8 cellular contexts compared by ENCODE assay signal in genomic region chr13:45615501-45616101, GRCh38. TPM values are rescaled to one million over a fixed set of nuclear protein-coding genes. Genes with fewer than 3 reads are reported as not detected.
A peak's percentile ranks its signal among the peaks of the same experiment; 100 is the strongest.
DNase-seq lines count a peak whose midpoint lies in the region; ATAC-seq and TF ChIP-seq lines count a peak whose summit lies in the region.

Gene ERICH6B, minus strand, starts transcription at chr13:45615739. Its CDS starts 18,734 bp downstream, at chr13:45597005.

- no peak within 1 kb of the TSS for H3K4me3 ChIP-seq in ovary

- no peak for TF ChIP-seq EP300 in ovary (IDR thresholded peaks at IDR 0.05)

- no peaks in the 10 kb centered on the region for H4K20me1 ChIP-seq in H9 (ENCODE audit: control insufficient read depth, insufficient read depth, insufficient read length)

- H2BK12ac ChIP-seq in H9 (ENCODE audit: insufficient read length, low read depth, low read length): no peak within 1 kb of the TSS

- ATAC-seq in HG03159 (IDR thresholded peaks at IDR 0.05; ENCODE audit: unreplicated experiment): no peak
- no peak for ATAC-seq in HG02840 (IDR thresholded peaks at IDR 0.05; ENCODE audit: low FRiP score, unreplicated experiment)

- no peak within 1 kb of the TSS for H3K4ac ChIP-seq in H9 (ENCODE audit: low read depth, low read length)

- H3K27ac ChIP-seq in H9 (ENCODE audit: insufficient read length, low read depth, low read length) (no peak within 1 kb of the TSS), ovary (no peak within 1 kb of the TSS)

- no peak within 1 kb of the TSS for H2BK15ac ChIP-seq in H9 (ENCODE audit: low read depth, low read length)

- no peaks in the 10 kb centered on the region for H3K36me3 Mint-ChIP-seq in H9 (ENCODE audit: insufficient read depth in 1 of 3, low read depth in 3 of 3)

- H3K23me2 ChIP-seq in H9 (ENCODE audit: insufficient read length, low read depth, low read length, poor library complexity, severe bottlenecking): peaks cover 6% of the 10 kb centered on the region

- intact Hi-C loops in ovary (cut with DNase I): no loop called here

- H3K4me3 Mint-ChIP-seq in H9: peak within 1 kb of the TSS; percentile 56 to 63

- TF ChIP-seq POLR2A in ovary (IDR thresholded peaks at IDR 0.05): no peak

- H3K14ac ChIP-seq in H9 (ENCODE audit: insufficient read depth, low read length): peak within 1 kb of the TSS; percentile 45; the same call in 1 of the 2 replicates

- H3K4me1 ChIP-seq in H9 (ENCODE audit: insufficient read depth, low read length) (no peaks in the 10 kb centered on the region), ovary (ENCODE audit: insufficient read depth) (peaks cover 2% of the 10 kb centered on the region)

- H3K56ac ChIP-seq in H9 (ENCODE audit: insufficient read length, low read depth, low read length): no peak within 1 kb of the TSS

- no CpG with 5 or more reads among the region's 27 CpGs for WGBS in H9 (ENCODE audit: extremely low coverage, insufficient read length, low lambda C conversion rate)
- 3 to 5% (median 4%) methylated on average over 27 of the region's 27 CpGs for WGBS in ovary, 3 donors

- H3K4me1 Mint-ChIP-seq in H9: peaks cover 30 to 33% of the 10 kb centered on the region in 2 experiments

- H3K4me2 ChIP-seq in H9 (ENCODE audit: insufficient read depth, insufficient read length, low read length): peak within 1 kb of the TSS; percentile 74

- no peaks in the 10 kb centered on the region for H3K79me1 ChIP-seq in H9 (ENCODE audit: insufficient read depth, low read depth, low read length, poor library complexity, severe bottlenecking)

- H4K8ac ChIP-seq in H9 (replicated peaks; ENCODE audit: insufficient read length, low read depth, low read length): no peak within 1 kb of the TSS

- H3K27ac Mint-ChIP-seq in H9: no peak within 1 kb of the TSS; a peak in 1 of 7 replicates

- H3K79me2 ChIP-seq in H9 (ENCODE audit: insufficient read depth, low read length): no peaks in the 10 kb centered on the region

- H3K27me3 ChIP-seq in H9 (ENCODE audit: insufficient read depth, low read length) (no peaks in the 10 kb centered on the region; the same call in 1 of the 2 replicates), ovary (no peaks in the 10 kb centered on the region)

- H3K18ac ChIP-seq in H9 (ENCODE audit: insufficient read length, low read depth, low read length): no peak within 1 kb of the TSS

- H3K23ac ChIP-seq in H9 (ENCODE audit: insufficient read length, low read depth, low read length): no peak within 1 kb of the TSS

- peak within 1 kb of the TSS; percentile 4 for H4K5ac ChIP-seq in H9 (ENCODE audit: insufficient read length, low read depth, low read length)

- no peak within 1 kb of the TSS for H2BK120ac ChIP-seq in H9 (ENCODE audit: low read depth, low read length, poor library complexity, severe bottlenecking)

- peak; percentile 86 for DNase-seq in H9
- peak; percentile 59 for DNase-seq in NCI-H748 treated with DMSO at 0.1 percent for 48 hours (lab: John Stamatoyannopoulos, UW)
- peak; percentile 85 for DNase-seq in foreskin melanocyte
- peak in 4 of 5 donors; percentile 13 to 68 (median 20) for DNase-seq in ovary
- DNase-seq in germinal center (ENCODE audit: low spot score): no peak
- DNase-seq in cerebellar cortex (ENCODE audit: low spot score): no peak

- no peak within 1 kb of the TSS for H4K91ac ChIP-seq in H9 (ENCODE audit: insufficient read length, low read depth, low read length)

- H2AK5ac ChIP-seq in H9 (ENCODE audit: insufficient read length, low read length): no peak within 1 kb of the TSS

- H2AFZ ChIP-seq in H9 (ENCODE audit: low read length): peak within 1 kb of the TSS; percentile 70

- no peak within 1 kb of the TSS for H3K9ac ChIP-seq in H9 (ENCODE audit: extremely low read depth, insufficient read length, low read length)

- H3K36me3 ChIP-seq in ovary: no peaks in the 10 kb centered on the region

- H3K9me3 ChIP-seq in H9 (ENCODE audit: control insufficient read depth, low read depth, low read length): no peaks in the 10 kb centered on the region
- H3K9me3 ChIP-seq in ovary: no peaks in the 10 kb centered on the region

- no peak within 1 kb of the TSS for H3T11ph ChIP-seq in H9 (ENCODE audit: low read length)

- H3K27me3 Mint-ChIP-seq in H9 (ENCODE audit: low read depth): peaks cover 63% of the 10 kb centered on the region

- TF ChIP-seq CTCF in H9 (conservative IDR thresholded peaks at IDR 0.05) (no peak), ovary (IDR thresholded peaks at IDR 0.05) (no peak)

- H2BK20ac ChIP-seq in H9 (ENCODE audit: low read depth, low read length, poor library complexity, severe bottlenecking): no peak within 1 kb of the TSS

- peaks cover 3% of the 10 kb centered on the region in 2 experiments; a peak in 4 of 5 replicates for H3K9me3 Mint-ChIP-seq in H9

- H2BK5ac ChIP-seq in H9 (ENCODE audit: insufficient read length, low read length): no peak within 1 kb of the TSS

RNA-seq across cellular contexts. Expression of gene ERICH6B, which starts in this region (rescaled TPM):
- total RNA-seq in H9 (2021) (not detected in 2 replicates), ovary (not detected)
- polyA plus RNA-seq in ovary: not detected

Comparison
In these comparisons a context has a peak if more than half of its experiments do, and no peak if none do; other contexts are left out.
1. Peak in DNase-seq and H3K4me2 ChIP-seq in H9; RNA of the gene not detected or under 1 TPM.
2. Peak in DNase-seq in ovary; RNA of the gene not detected or under 1 TPM.
3. DNase-seq: peak in NCI-H748 treated with DMSO at 0.1 percent for 48 hours (single experiment) and foreskin melanocyte (single experiment); none in germinal center (single experiment) and cerebellar cortex (single experiment).